In the genomic region with DNA sequence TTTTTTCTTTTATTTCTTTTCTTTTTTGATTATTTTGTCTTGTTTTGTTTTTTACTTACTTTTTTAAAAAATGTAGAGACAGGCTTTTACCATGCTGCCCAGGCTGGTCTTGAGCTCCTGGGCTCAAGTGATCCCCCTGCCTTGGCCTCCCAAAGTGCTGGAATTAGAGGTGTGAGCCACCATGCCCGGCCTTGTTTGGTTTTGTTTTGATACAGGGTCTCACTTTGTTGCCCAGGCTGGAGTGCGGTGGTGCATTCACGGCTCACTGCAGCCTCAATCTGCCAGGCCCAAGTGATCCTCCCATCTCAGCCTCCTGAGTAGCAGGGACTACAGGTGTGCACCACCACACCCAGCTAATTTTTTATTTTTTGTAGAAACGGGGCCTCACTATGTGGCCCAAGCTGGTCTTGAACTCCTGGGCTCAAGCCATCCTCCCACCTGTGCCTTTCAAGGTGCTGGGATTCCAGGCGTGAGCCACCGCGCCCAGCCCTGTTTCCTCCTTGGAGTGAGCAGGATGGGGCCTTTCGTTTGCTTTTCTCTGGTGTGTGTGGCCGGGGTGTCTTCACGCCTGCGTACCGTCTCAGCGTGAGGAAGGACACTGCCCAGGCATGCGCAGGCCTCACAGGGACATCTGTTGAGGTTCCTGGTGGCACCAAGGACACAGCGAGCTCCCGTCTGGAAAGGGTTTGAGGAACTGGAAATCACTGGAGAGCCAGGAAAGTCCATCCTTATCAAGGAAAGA, we compare ENCODE assay signal across 26 cellular contexts. TPM values are rescaled to one million over a fixed set of nuclear protein-coding genes. Genes with fewer than 3 reads are reported as not detected.
DNase-seq lines count a peak whose midpoint lies in the region; ATAC-seq, FAIRE-seq and TF ChIP-seq lines count a peak whose summit lies in the region.
"Had no signal": no experiment of that assay in that cellular context is flagged by ENCODE, and none has a peak within 500 bp of the region (broad histone marks: within the 10 kb centered on the region; RNA-seq: fewer than 3 reads in every experiment).

No MANE protein-coding gene starts in this region.

- H3K36me3 ChIP-seq in H1 (ENCODE audit: control insufficient read depth in 2 of 4, insufficient read depth in 4 of 4, low read length in 3 of 4) (no peaks in the 10 kb centered on the region), osteoblast (ENCODE audit: insufficient read depth, low read length) (no peaks in the 10 kb centered on the region)
- H3K36me3 ChIP-seq: BE2C; BLaER1 treated with 17β-estradiol and CSF1 and Interleukin-3, amounts not matched to agents 10 nM and 100 nM; HAP-1 had no signal

- no peak for TF ChIP-seq POLR2A in H1 (IDR thresholded peaks at IDR 0.05; ENCODE audit: control extremely low read depth in 1 of 2, low read depth in 2 of 2, low read length in 2 of 2)

- H2AK5ac ChIP-seq in H1 (ENCODE audit: low read depth, low read length): 0 out of 2 replicates have a peak overlapping the region, but pooled peaks have one; percentile 39

- WGBS in H1 (ENCODE audit: extremely low coverage in 1 of 2, insufficient coverage in 1 of 2, insufficient read length in 1 of 2, insufficient replicate concordance in 2 of 2, low coverage in 1 of 2, low lambda C conversion rate in 2 of 2, missing lambda C conversion rate in 1 of 2), 2 experiments: 90% methylated on average over 16 of the region's 16 CpGs; no CpG with 5 or more reads in 1 of the 2 experiments

- H3K4me3 ChIP-seq in H1 (ENCODE audit: extremely low read depth in 1 of 4, insufficient read depth in 2 of 4, low read depth in 3 of 4, low read length in 4 of 4) (no peak overlapping the region), osteoblast (ENCODE audit: insufficient read depth, low read length) (no peak overlapping the region)
- H3K4me3 ChIP-seq: A549; BLaER1 treated with 17β-estradiol and CSF1 and Interleukin-3, amounts not matched to agents 10 nM and 100 nM; GM12878; GM23248; HAP-1 had no signal

- no peak overlapping the region for H3K27ac ChIP-seq in H1 (ENCODE audit: low read depth, low read length)
- H3K27ac ChIP-seq in osteoblast (ENCODE audit: low read depth, low read length): no peak overlapping the region
- H3K27ac ChIP-seq: A549; BLaER1 treated with 17β-estradiol and CSF1 and Interleukin-3, amounts not matched to agents 10 nM and 100 nM; GM23248 had no signal

- H4K5ac ChIP-seq in H1 (ENCODE audit: insufficient read length, low read depth, low read length): no peak overlapping the region

- no peak overlapping the region for H4K8ac ChIP-seq in H1 (ENCODE audit: extremely low read depth, insufficient read depth, low read length)

- H2BK15ac ChIP-seq in H1 (ENCODE audit: low read length): no peak overlapping the region

- H3K56ac ChIP-seq in H1 (replicated peaks; ENCODE audit: insufficient read length, low read depth, low read length): no peak overlapping the region

- no peaks in the 10 kb centered on the region for H3K79me1 ChIP-seq in H1 (ENCODE audit: low read depth, low read length)

- peaks cover 8% of the 10 kb centered on the region for H3K4me1 Mint-ChIP-seq in chondrocyte (ENCODE audit: low read depth)
- H3K4me1 Mint-ChIP-seq: CD14-positive monocyte; CD8-positive, alpha-beta memory T cell had no signal

- no peak overlapping the region for H2BK12ac ChIP-seq in H1 (ENCODE audit: low read depth, low read length)

- no peak for TF ChIP-seq RAD21 in H1 (IDR thresholded peaks at IDR 0.05 in 1 of 2, conservative IDR thresholded peaks at IDR 0.05 in 1 of 2; ENCODE audit: low read depth in 2 of 2, low read length in 2 of 2)

- TF ChIP-seq CTCF in H1 (IDR thresholded peaks at IDR 0.05; ENCODE audit: control extremely low read depth in 1 of 3, insufficient read depth in 1 of 3, low read depth in 1 of 3, low read length in 3 of 3): no peak
- no peak for TF ChIP-seq CTCF in osteoblast (IDR thresholded peaks at IDR 0.05; ENCODE audit: extremely low read depth, low read depth, low read length)
- no peak for TF ChIP-seq CTCF in chondrocyte (IDR thresholded peaks at IDR 0.05)

- ATAC-seq in left ventricle myocardium superior (no peak), Right ventricle myocardium superior (ENCODE audit: poor library complexity) (no peak), HG03520 (IDR thresholded peaks at IDR 0.05; ENCODE audit: unreplicated experiment) (no peak)
- ATAC-seq: A549, GM12878 had no signal

- no peaks in the 10 kb centered on the region for H4K20me1 ChIP-seq in H1 (replicated peaks in 1 of 2; ENCODE audit: control insufficient read depth in 1 of 2, insufficient read depth in 2 of 2, low read length in 2 of 2)
- no peaks in the 10 kb centered on the region for H4K20me1 ChIP-seq in osteoblast (ENCODE audit: insufficient read depth, low read length)
- H4K20me1 ChIP-seq: BLaER1 treated with 17β-estradiol and CSF1 and Interleukin-3, amounts not matched to agents 10 nM and 100 nM had no signal

- no peak for TF ChIP-seq EP300 in H1 (IDR thresholded peaks at IDR 0.05; ENCODE audit: borderline replicate concordance in 1 of 2, low read depth in 2 of 2, low read length in 2 of 2)

- H3K27me3 Mint-ChIP-seq in chondrocyte (ENCODE audit: low read depth): no peaks in the 10 kb centered on the region
- H3K27me3 Mint-ChIP-seq: CD4-positive, alpha-beta T cell; CD8-positive, alpha-beta memory T cell had no signal

- H3K4me3 Mint-ChIP-seq in chondrocyte (ENCODE audit: unreplicated experiment): no peak overlapping the region
- H3K4me3 Mint-ChIP-seq: CD14-positive monocyte; CD4-positive, alpha-beta T cell; CD8-positive, alpha-beta memory T cell; HFFc6 had no signal

- no peak overlapping the region for H4K91ac ChIP-seq in H1 (replicated peaks; ENCODE audit: insufficient read length, low read length)

- POLR2A ChIA-PET in H1 (lab: Charles Lee; ENCODE audit: partially characterized antibody): no interaction called here

- H3K27me3 ChIP-seq in H1 (replicated peaks in 1 of 4; ENCODE audit: control insufficient read depth in 3 of 4, extremely low read depth in 1 of 4, insufficient read depth in 3 of 4, low read length in 3 of 4) (no peaks in the 10 kb centered on the region), osteoblast (ENCODE audit: insufficient read depth, low read length) (no peaks in the 10 kb centered on the region)
- H3K27me3 ChIP-seq: BE2C; BLaER1 treated with 17β-estradiol and CSF1 and Interleukin-3, amounts not matched to agents 10 nM and 100 nM had no signal

- no peaks in the 10 kb centered on the region for H3K9me3 ChIP-seq in H1 (ENCODE audit: insufficient read depth in 2 of 2, low read depth in 1 of 2, low read length in 1 of 2)
- H3K9me3 ChIP-seq in osteoblast (ENCODE audit: low read depth, low read length): no peaks in the 10 kb centered on the region
- H3K9me3 ChIP-seq: A549, BE2C, HAP-1 had no signal

- H3K27ac Mint-ChIP-seq in chondrocyte (ENCODE audit: unreplicated experiment): no peak overlapping the region
- H3K27ac Mint-ChIP-seq: CD14-positive monocyte; CD4-positive, alpha-beta T cell; CD8-positive, alpha-beta memory T cell; HFFc6 had no signal

- H3K23ac ChIP-seq in H1 (ENCODE audit: insufficient read length): no peak overlapping the region

- no peaks in the 10 kb centered on the region for H3K23me2 ChIP-seq in H1 (ENCODE audit: low read depth, low read length)

- H3K36me3 Mint-ChIP-seq in chondrocyte (ENCODE audit: low read depth): peaks cover 17% of the 10 kb centered on the region
- H3K36me3 Mint-ChIP-seq: CD14-positive monocyte had no signal

- CTCF ChIA-PET in H1 (lab: Charles Lee; ENCODE audit: partially characterized antibody): interaction anchor here (1.2 to 5.6 kb wide), 2 partner anchors 16 to 19 kb away, joined by 3 to 20 read pairs; no protein-coding TSS in a partner anchor

- peak; percentile 9 for DNase-seq in left ventricle myocardium superior
- DNase-seq in Right ventricle myocardium superior: no peak
- DNase-seq in H1 (ENCODE audit: low read depth in 1 of 2, low spot score in 2 of 2): no peak
- peak; percentile 67 for DNase-seq in osteoblast (ENCODE audit: insufficient read length, low spot score, missing footprints)
- DNase-seq in superior temporal gyrus (ENCODE audit: extremely low spot score): no peak
- DNase-seq in chondrocyte (ENCODE audit: low spot score): no peak
- DNase-seq: 8988T; ACHN; AML-193; BE2C; CD4-positive, alpha-beta T cell; CD8-positive, alpha-beta memory T cell; DMS 273 treated with DMSO at 0.1 percent for 48 hours; DMS79; EL; GDM1; GM23248; HFFc6 had no signal

- intact Hi-C loops in left ventricle myocardium superior (cut with micrococcal nuclease): no loop called here
- intact Hi-C loops in Right ventricle myocardium superior (cut with DNase I): no loop called here

- H3K4ac ChIP-seq in H1 (replicated peaks; ENCODE audit: insufficient read length, low read depth, low read length): no peak overlapping the region

- H3K79me2 ChIP-seq in H1 (ENCODE audit: control insufficient read depth in 1 of 2, insufficient read depth in 2 of 2, low read length in 2 of 2): no peaks in the 10 kb centered on the region
- no peaks in the 10 kb centered on the region for H3K79me2 ChIP-seq in osteoblast (ENCODE audit: insufficient read depth, low read length)

- H3K18ac ChIP-seq in H1 (ENCODE audit: extremely low read depth, low read length): no peak overlapping the region; the same call in 1 of the 2 replicates

- H3K4me2 ChIP-seq in H1 (ENCODE audit: insufficient read depth in 1 of 2, low read depth in 2 of 2, low read length in 2 of 2): no peak overlapping the region
- H3K4me2 ChIP-seq in osteoblast (ENCODE audit: insufficient read depth, low read length): no peak overlapping the region
- H3K4me2 ChIP-seq: A549; BLaER1 treated with 17β-estradiol and CSF1 and Interleukin-3, amounts not matched to agents 10 nM and 100 nM had no signal

- peaks cover 2% of the 10 kb centered on the region for H3K9me3 Mint-ChIP-seq in chondrocyte (ENCODE audit: low read depth)
- H3K9me3 Mint-ChIP-seq: CD4-positive, alpha-beta T cell had no signal

- H2BK5ac ChIP-seq in H1 (ENCODE audit: low read depth, low read length): no peak overlapping the region

- H3K9ac ChIP-seq in H1 (replicated peaks in 1 of 4; ENCODE audit: extremely low read depth in 1 of 4, low read depth in 3 of 4, low read length in 3 of 4): no peak overlapping the region
- H3K9ac ChIP-seq: BLaER1 treated with 17β-estradiol and CSF1 and Interleukin-3, amounts not matched to agents 10 nM and 100 nM; GM23248 had no signal

- H2BK120ac ChIP-seq in H1 (replicated peaks; ENCODE audit: low read depth, low read length): no peak overlapping the region

- no peaks in the 10 kb centered on the region for H3K4me1 ChIP-seq in H1 (replicated peaks in 1 of 4; ENCODE audit: control insufficient read depth in 3 of 4, insufficient read depth in 4 of 4, low read length in 3 of 4)
- no peaks in the 10 kb centered on the region for H3K4me1 ChIP-seq in osteoblast (ENCODE audit: insufficient read depth, low read length)
- H3K4me1 ChIP-seq: A549, BE2C, HAP-1 had no signal

- H3K14ac ChIP-seq in H1 (ENCODE audit: insufficient read length): no peak overlapping the region

- H2BK20ac ChIP-seq in H1 (ENCODE audit: low read length): no peak overlapping the region

- H2AFZ ChIP-seq in H1 (ENCODE audit: low read length): no peak overlapping the region
- no peak overlapping the region for H2AFZ ChIP-seq in osteoblast (ENCODE audit: low read length)
- H2AFZ ChIP-seq: GM23248 had no signal

- FAIRE-seq in H1 (lab: Jason Lieb, UNC): no peak
- FAIRE-seq: A549, D721Med, GM12878, GM19239 had no signal

RNA-seq across cellular contexts. Expression of a gene that starts 15.5 kb away (rescaled TPM):
- total RNA-seq in left ventricle myocardium superior (2.0 TPM), Right ventricle myocardium superior (1.9 TPM), osteoblast (1.8 and 2.4 TPM in 2 replicates), chondrocyte (2.9 to 5.1 TPM (median 4.8 TPM) in 3 replicates)
- 1.6 and 1.7 TPM in 2 replicates for total RNA-seq in H1 (2021; fragmentation: NEBNext Ultra II Directional; extraction: Animal tissue kit (Norgen Biotek cat#: 25700))
- 1.0 and 1.6 TPM in 2 replicates for polyA plus RNA-seq in H1 (2011; rRNA removed)
- polyA plus RNA-seq in H1 (2011; cell fraction: cytosol; rRNA removed): 0.96 TPM
- polyA plus RNA-seq in H1 (2011; cell fraction: nucleus; rRNA removed): 1.5 TPM
- 1.6 to 2.1 TPM (median 1.8 TPM) in 4 replicates for polyA plus RNA-seq in H1 (2012, experiment 1 of 2)
- polyA plus RNA-seq in H1 (2012, experiment 2 of 2): 1.8 TPM
- 2.7 TPM for polyA plus RNA-seq in H1 (2013, experiment 1 of 2)
- 3.0 TPM for polyA plus RNA-seq in H1 (2013, experiment 2 of 2)
- polyA minus RNA-seq in H1 (2011; rRNA and poly(A)+ RNA removed): 0.32 and 1.1 TPM in 2 replicates
- polyA minus RNA-seq in H1 (2011; cell fraction: cytosol; rRNA and poly(A)+ RNA removed): not detected
- 1.2 TPM for polyA minus RNA-seq in H1 (2011; cell fraction: nucleus; rRNA and poly(A)+ RNA removed)
- polyA plus RNA-seq: CD14-positive monocyte had no signal

Comparison
In these comparisons a context has a peak if more than half of its experiments do, and no peak if none do; other contexts are left out.
1. DNase-seq: peak in left ventricle myocardium superior (single experiment) and osteoblast (single experiment); none in Right ventricle myocardium superior (single experiment), H1 (0 of 2), superior temporal gyrus (single experiment) and chondrocyte (single experiment).